31 cellular contexts compared by ENCODE assay signal in genomic region chr20:61096463-61096862, GRCh38.
DNase-seq lines count a peak whose midpoint lies in the region; ATAC-seq, FAIRE-seq and TF ChIP-seq lines count a peak whose summit lies in the region.
"Had no signal": no experiment of that assay in that cellular context is flagged by ENCODE, and none has a peak within 500 bp of the region (broad histone marks: within the 10 kb centered on the region; RNA-seq: fewer than 3 reads in every experiment).

No MANE protein-coding gene starts in this region.

- no TSS peak for BruUV-seq in K562 (replicated peaks; lab: Mats Ljungman, UMichigan)

- no peak for FAIRE-seq in K562 (lab: Jason Lieb, UNC)
- FAIRE-seq: A204.1, A549, D721Med had no signal

- no peak for TF ChIP-seq EP300 in K562 (IDR thresholded peaks at IDR 0.05; ENCODE audit: low read length)

- intact Hi-C loops in K562 (cut with micrococcal nuclease) = no loop called here
- intact Hi-C loops in thyroid gland (cut with DNase I) = no loop called here

- TF ChIP-seq RAD21 in K562 (CRISPR knock-in tag; conservative IDR thresholded peaks at IDR 0.05 in 1 of 2, IDR thresholded peaks at IDR 0.05 in 1 of 2) = no peak

- H3K36me3 ChIP-seq in HEK293 (ENCODE audit: control insufficient read depth in 2 of 2, insufficient read depth in 1 of 2, low read length in 2 of 2) (no peaks in the 10 kb centered on the region), K562 (ENCODE audit: control insufficient read depth, insufficient read depth, low read length) (no peaks in the 10 kb centered on the region), thyroid gland (no peaks in the 10 kb centered on the region)
- H3K36me3 ChIP-seq: BE2C had no signal

- no peaks in the 10 kb centered on the region for H3K79me2 ChIP-seq in K562 (ENCODE audit: control insufficient read depth, insufficient read depth, low read length)

- H3K4me3 ChIP-seq in HEK293 (ENCODE audit: low read depth, low read length) (no peak overlapping the region), K562 (no peak overlapping the region), thyroid gland (replicated peaks in 1 of 3) (no peak overlapping the region)
- H3K4me3 ChIP-seq: A549; BLaER1; BLaER1 treated with 17β-estradiol and CSF1 and Interleukin-3, amounts not matched to agents 10 nM and 100 nM had no signal

- POLR2A ChIA-PET in HEK293 (lab: Yijun Ruan, JAX) = no interaction called here
- POLR2A ChIA-PET in K562 (lab: Yijun Ruan, JAX) = no interaction called here

- no peak overlapping the region for H3K4me2 ChIP-seq in K562 (ENCODE audit: insufficient read depth, low read length)
- H3K4me2 ChIP-seq: A549; BLaER1; BLaER1 treated with 17β-estradiol and CSF1 and Interleukin-3, amounts not matched to agents 10 nM and 100 nM had no signal

- in situ Hi-C loops in K562 (cut with MboI) = no loop called here

- H3K9me3 ChIP-seq in HEK293 (ENCODE audit: control insufficient read depth, insufficient read depth, low read depth, low read length) (no peaks in the 10 kb centered on the region), K562 (replicated peaks; ENCODE audit: control insufficient read depth, insufficient read depth, low read depth, low read length) (no peaks in the 10 kb centered on the region), thyroid gland (no peaks in the 10 kb centered on the region)
- H3K9me3 ChIP-seq: BE2C had no signal

- H4K20me1 ChIP-seq in K562 (replicated peaks; ENCODE audit: control insufficient read depth, insufficient read depth, low read length) = no peaks in the 10 kb centered on the region
- H4K20me1 ChIP-seq: BLaER1; BLaER1 treated with 17β-estradiol and CSF1 and Interleukin-3, amounts not matched to agents 10 nM and 100 nM had no signal

- no peaks in the 10 kb centered on the region for H3K27me3 ChIP-seq in K562 (ENCODE audit: control insufficient read depth in 2 of 2, insufficient read depth in 2 of 2, low read length in 2 of 2)
- no peaks in the 10 kb centered on the region for H3K27me3 ChIP-seq in thyroid gland
- H3K27me3 ChIP-seq: BE2C; BLaER1; BLaER1 treated with 17β-estradiol and CSF1 and Interleukin-3, amounts not matched to agents 10 nM and 100 nM had no signal

- TF ChIP-seq CTCF in HEK293 (tag by site-specific recombination; IDR thresholded peaks at IDR 0.05) (no peak), K562 (IDR thresholded peaks at IDR 0.05 in 2 of 3, conservative IDR thresholded peaks at IDR 0.05 in 1 of 3; ENCODE audit: insufficient read depth in 2 of 3, low read depth in 1 of 3, low read length in 3 of 3) (no peak), thyroid gland (IDR thresholded peaks at IDR 0.05) (no peak)

- no peak for TF ChIP-seq POLR2A in K562 (conservative IDR thresholded peaks at IDR 0.05)
- TF ChIP-seq POLR2A in thyroid gland (IDR thresholded peaks at IDR 0.05) = no peak

- WGBS in K562 (ENCODE audit: insufficient coverage, low coverage, missing lambda C conversion rate) = 0% methylated on average over 2 of the region's 2 CpGs
- 92 to 95% methylated on average over 2 of the region's 2 CpGs for WGBS in thyroid gland, 2 donors

- H3K4me1 ChIP-seq in HEK293 (ENCODE audit: control insufficient read depth, insufficient read depth, low read length) (no peaks in the 10 kb centered on the region), K562 (replicated peaks in 1 of 2; ENCODE audit: control insufficient read depth in 2 of 2, insufficient read depth in 2 of 2, low read length in 2 of 2) (no peaks in the 10 kb centered on the region), thyroid gland (no peaks in the 10 kb centered on the region)
- H3K4me1 ChIP-seq: A549, BE2C, Caco-2 had no signal

- no peaks in the 10 kb centered on the region for H3K9me1 ChIP-seq in K562 (ENCODE audit: control insufficient read depth, insufficient read depth, low read length)

- no peak for ATAC-seq in K562
- ATAC-seq in HG02938 (IDR thresholded peaks at IDR 0.05; ENCODE audit: unreplicated experiment) = no peak
- ATAC-seq: A549; CD8-positive, alpha-beta T cell had no signal

- CTCF ChIA-PET in HEK293 (lab: Yijun Ruan, JAX) = no interaction called here
- CTCF ChIA-PET in K562 (lab: Yijun Ruan, JAX; ENCODE audit: low intra/inter-chr PET ratio) = no interaction called here

- H3K27ac ChIP-seq in HEK293 (ENCODE audit: extremely low read depth, low read depth, low read length) (no peak overlapping the region), K562 (ENCODE audit: extremely low read depth, low read depth, low read length) (no peak overlapping the region), thyroid gland (no peak overlapping the region)
- H3K27ac ChIP-seq: 22Rv1; A549; BLaER1; BLaER1 treated with 17β-estradiol and CSF1 and Interleukin-3, amounts not matched to agents 10 nM and 100 nM; C4-2B had no signal

- no peak overlapping the region for H2AFZ ChIP-seq in K562 (ENCODE audit: low read depth, low read length)

- no peak overlapping the region for H3K9ac ChIP-seq in K562 (ENCODE audit: insufficient read depth in 1 of 2, low read depth in 2 of 2, low read length in 2 of 2)
- H3K9ac ChIP-seq: BLaER1; BLaER1 treated with 17β-estradiol and CSF1 and Interleukin-3, amounts not matched to agents 10 nM and 100 nM had no signal

- no peak for DNase-seq in K562 (ENCODE audit: extremely low read depth in 1 of 4, low spot score in 3 of 4)
- no peak for DNase-seq in thyroid gland
- DNase-seq: 8988T; ACHN; AML-193; BE2C; C1 segment of cervical spinal cord; Caco-2; Calu3; CD4-positive, alpha-beta memory T cell; CD4-positive, alpha-beta T cell; CD4-positive, CD25-positive, alpha-beta regulatory T cell; CD8-positive, alpha-beta memory T cell; CD8-positive, alpha-beta T cell; COR-L47; DMS 273 treated with DMSO at 0.1 percent for 48 hours; DMS153; DMS53; DMS79; DMS79 treated with DMSO at 0.1 percent for 48 hours; DND-41; EL had no signal

TF ChIP-seq in HEK293, 187 proteins besides CTCF, POLR2A, EP300 and RAD21:
- TF ChIP-seq ZNF184 (tag by site-specific recombination; IDR thresholded peaks at IDR 0.05) (peak; percentile 92), ZNF24 (tag by site-specific recombination; IDR thresholded peaks at IDR 0.05) (no peak), ZNF654 (tag by site-specific recombination; IDR thresholded peaks at IDR 0.05; ENCODE audit: low read depth) (no peak)
TF ChIP-seq in HEK293: peak in this region for 1.

TF ChIP-seq in K562, 482 proteins besides CTCF, POLR2A, EP300 and RAD21:
- peak; percentile 46 for TF ChIP-seq RBM25 (IDR thresholded peaks at IDR 0.05; ENCODE audit: low read depth, low read length, severe bottlenecking)
- peak; percentile 57; the same call in 1 of the 2 replicates for TF ChIP-seq ZNF184 (CRISPR knock-in tag; IDR thresholded peaks at IDR 0.05)
- no peak for TF ChIP-seq MEF2D (tag; conservative IDR thresholded peaks at IDR 0.05; ENCODE audit: low read depth)
- no peak for TF ChIP-seq SMARCA4 (IDR thresholded peaks at IDR 0.05)

Comparison
In these comparisons a context has a peak if more than half of its experiments do, and no peak if none do; other contexts are left out.
1. Of the 44 proteins assayed by ChIP-seq in both K562 and HEK293: peak only in K562: none; only in HEK293: none; in both: ZNF184; in neither: 43.